11 cellular contexts compared by ENCODE assay signal in genomic region chr15:78455749-78456148, GRCh38. TPM values are rescaled to one million over a fixed set of nuclear protein-coding genes. Genes with fewer than 3 reads are reported as not detected.
DNase-seq lines count a peak whose midpoint lies in the region; ATAC-seq and TF ChIP-seq lines count a peak whose summit lies in the region.
"Had no signal": no experiment of that assay in that cellular context is flagged by ENCODE, and none has a peak within 500 bp of the region (broad histone marks: within the 10 kb centered on the region; RNA-seq: fewer than 3 reads in every experiment).

No MANE protein-coding gene starts in this region.

- DNase-seq in AG10803 (ENCODE audit: low read depth), result peak; percentile 12
- no peak for DNase-seq in GM23338 (ENCODE audit: low spot score)
- DNase-seq in WTC11 (ENCODE audit: low spot score), result no peak
- DNase-seq in SJCRH30, result no peak
- no peak for DNase-seq in colonic mucosa
- DNase-seq: activated T-cell treated with anti-CD3 and anti-CD28 coated beads for 4 hours, NCI-H1694 treated with DMSO at 0.1 percent for 48 hours had no signal

- H3K27me3 Mint-ChIP-seq in GM23338 (ENCODE audit: insufficient read depth, low read depth, poor library complexity) (peaks cover 1% of the 10 kb centered on the region), WTC11 (ENCODE audit: low read depth) (no peaks in the 10 kb centered on the region), nephron (ENCODE audit: low read depth) (no peaks in the 10 kb centered on the region)
- H3K27me3 Mint-ChIP-seq in activated T-helper 17 cell treated with anti-CD3 and anti-CD28 coated beads, Interleukin-2, amount 50 U/mL, for 72 hours, result no peaks in the 10 kb centered on the region

- POLR2A ChIA-PET in WTC11 (lab: Charles Lee), result no interaction called here

- H3K9me3 ChIP-seq in SJCRH30 (replicated peaks) (no peaks in the 10 kb centered on the region), colonic mucosa (no peaks in the 10 kb centered on the region)

- no peak overlapping the region for H2AFZ ChIP-seq in GM23338

- no peaks in the 10 kb centered on the region; the same call in 1 of the 2 replicates for H3K36me3 ChIP-seq in GM23338 (ENCODE audit: insufficient read depth)
- peaks cover 4% of the 10 kb centered on the region for H3K36me3 ChIP-seq in SJCRH30
- H3K36me3 ChIP-seq in colonic mucosa, result no peaks in the 10 kb centered on the region

- H3K4me1 ChIP-seq in GM23338 (ENCODE audit: insufficient read depth), result peaks cover 18% of the 10 kb centered on the region
- peaks cover 47% of the 10 kb centered on the region for H3K4me1 ChIP-seq in SJCRH30
- peaks cover 8% of the 10 kb centered on the region for H3K4me1 ChIP-seq in colonic mucosa

- H3K4me3 Mint-ChIP-seq in GM23338 (no peak overlapping the region), WTC11 (no peak overlapping the region), nephron (peak overlapping the region in 1 of 3 experiments; percentile 31)
- H3K4me3 Mint-ChIP-seq in activated T-helper 17 cell treated with anti-CD3 and anti-CD28 coated beads, Interleukin-2, amount 50 U/mL, for 72 hours, result no peak overlapping the region
- H3K4me3 Mint-ChIP-seq: T-helper 1 cell treated with Interleukin-12 subunit alpha and Interleukin-12 subunit beta and Interleukin-4 antibody, amounts not matched to agents 30 μg/mL and 1 μg/mL, for 36 hours had no signal

- no peaks in the 10 kb centered on the region for H3K9me3 Mint-ChIP-seq in GM23338
- no peaks in the 10 kb centered on the region; the same call in 1 of the 2 replicates for H3K9me3 Mint-ChIP-seq in WTC11
- no peaks in the 10 kb centered on the region for H3K9me3 Mint-ChIP-seq in nephron
- no peaks in the 10 kb centered on the region for H3K9me3 Mint-ChIP-seq in activated T-helper 17 cell treated with anti-CD3 and anti-CD28 coated beads, Interleukin-2, amount 50 U/mL, for 72 hours
- H3K9me3 Mint-ChIP-seq: T-helper 1 cell treated with Interleukin-12 subunit alpha and Interleukin-12 subunit beta and Interleukin-4 antibody, amounts not matched to agents 30 μg/mL and 1 μg/mL, for 36 hours had no signal

- no peaks in the 10 kb centered on the region for H3K27me3 ChIP-seq in GM23338 (ENCODE audit: insufficient read depth)
- H3K27me3 ChIP-seq in SJCRH30, result no peaks in the 10 kb centered on the region
- H3K27me3 ChIP-seq in colonic mucosa, result no peaks in the 10 kb centered on the region

- CTCF ChIA-PET in WTC11 (lab: Charles Lee), result no interaction called here

- H3K27ac ChIP-seq in GM23338 (ENCODE audit: low read depth) (no peak overlapping the region), SJCRH30 (no peak overlapping the region), colonic mucosa (no peak overlapping the region)

- H3K4me1 Mint-ChIP-seq in GM23338 (peaks cover 56% of the 10 kb centered on the region), WTC11 (peaks cover 60% of the 10 kb centered on the region), nephron (peaks cover 54% of the 10 kb centered on the region)
- peaks cover 49% of the 10 kb centered on the region for H3K4me1 Mint-ChIP-seq in activated T-helper 17 cell treated with anti-CD3 and anti-CD28 coated beads, Interleukin-2, amount 50 U/mL, for 72 hours

- intact Hi-C loops in colonic mucosa (cut with DNase I), result no loop called here

- H3K9me2 ChIP-seq in GM23338 (ENCODE audit: insufficient read depth), result no peaks in the 10 kb centered on the region; the same call in 1 of the 2 replicates

- H3F3A ChIP-seq in GM23338 (replicated peaks; ENCODE audit: low read depth), result no peaks in the 10 kb centered on the region

- H3K27ac Mint-ChIP-seq in GM23338 (no peak overlapping the region), WTC11 (peak overlapping the region; percentile 48; the same call in 1 of the 2 replicates), nephron (peak overlapping the region; percentile 61 to 87 (median 81))
- no peak overlapping the region for H3K27ac Mint-ChIP-seq in activated T-helper 17 cell treated with anti-CD3 and anti-CD28 coated beads, Interleukin-2, amount 50 U/mL, for 72 hours
- H3K27ac Mint-ChIP-seq: T-helper 1 cell treated with Interleukin-12 subunit alpha and Interleukin-12 subunit beta and Interleukin-4 antibody, amounts not matched to agents 30 μg/mL and 1 μg/mL, for 36 hours had no signal

- H3K4me3 ChIP-seq in AG10803 (ENCODE audit: low read length), result no peak overlapping the region
- no peak overlapping the region for H3K4me3 ChIP-seq in GM23338
- H3K4me3 ChIP-seq in SJCRH30, result no peak overlapping the region
- no peak overlapping the region for H3K4me3 ChIP-seq in colonic mucosa

- no peak overlapping the region for H3K9ac ChIP-seq in colonic mucosa (ENCODE audit: low read depth in 2 of 2, low read length in 2 of 2)

- peak; percentile 45 for ATAC-seq in GM23338
- no peak for ATAC-seq in WTC11
- no peak for ATAC-seq in GM19467 (IDR thresholded peaks at IDR 0.05; ENCODE audit: unreplicated experiment)
- ATAC-seq in activated T-helper 17 cell treated with anti-CD3 and anti-CD28 coated beads, Interleukin-2, amount 50 U/mL, for 72 hours (replicated peaks), result no peak

- H3K79me2 ChIP-seq in GM23338 (replicated peaks; ENCODE audit: insufficient read depth), result peaks cover 100% of the 10 kb centered on the region

- H3K4me2 ChIP-seq in GM23338, result no peak overlapping the region

- H4K20me1 ChIP-seq in GM23338 (replicated peaks; ENCODE audit: insufficient read depth), result peaks cover 25% of the 10 kb centered on the region

- no peak for TF ChIP-seq CTCF in AG10803 (conservative IDR thresholded peaks at IDR 0.05; ENCODE audit: low read length)
- TF ChIP-seq CTCF in GM23338 (conservative IDR thresholded peaks at IDR 0.05; ENCODE audit: low read depth in 2 of 2), result no peak
- TF ChIP-seq CTCF in WTC11 (IDR thresholded peaks at IDR 0.05), result no peak
- no peak for TF ChIP-seq CTCF in nephron (IDR thresholded peaks at IDR 0.05; ENCODE audit: unreplicated experiment in 3 of 3)
- no peak for TF ChIP-seq CTCF in colonic mucosa (IDR thresholded peaks at IDR 0.05)

- H3K36me3 Mint-ChIP-seq in GM23338 (ENCODE audit: low read depth), result no peaks in the 10 kb centered on the region; the same call in 2 of the 3 replicates
- H3K36me3 Mint-ChIP-seq in WTC11, result no peaks in the 10 kb centered on the region; the same call in 1 of the 2 replicates
- peaks cover 6% of the 10 kb centered on the region for H3K36me3 Mint-ChIP-seq in nephron (ENCODE audit: low read depth)
- peaks cover 38% of the 10 kb centered on the region for H3K36me3 Mint-ChIP-seq in activated T-helper 17 cell treated with anti-CD3 and anti-CD28 coated beads, Interleukin-2, amount 50 U/mL, for 72 hours (ENCODE audit: low read depth)

TF ChIP-seq in GM23338, 12 proteins besides CTCF, POLR2A, EP300 and RAD21 (continues in another document):
- no peak for TF ChIP-seq CREB1 (CRISPR knock-in tag; IDR thresholded peaks at IDR 0.05; ENCODE audit: low read depth)
- no peak for TF ChIP-seq ETS1 (IDR thresholded peaks at IDR 0.05)

TF ChIP-seq in WTC11, 78 proteins besides CTCF, POLR2A, EP300 and RAD21:
- no peak for TF ChIP-seq ZNF317 (CRISPR knock-in tag; IDR thresholded peaks at IDR 0.05; ENCODE audit: borderline replicate concordance, low read depth)
- TF ChIP-seq, protein P1, sequence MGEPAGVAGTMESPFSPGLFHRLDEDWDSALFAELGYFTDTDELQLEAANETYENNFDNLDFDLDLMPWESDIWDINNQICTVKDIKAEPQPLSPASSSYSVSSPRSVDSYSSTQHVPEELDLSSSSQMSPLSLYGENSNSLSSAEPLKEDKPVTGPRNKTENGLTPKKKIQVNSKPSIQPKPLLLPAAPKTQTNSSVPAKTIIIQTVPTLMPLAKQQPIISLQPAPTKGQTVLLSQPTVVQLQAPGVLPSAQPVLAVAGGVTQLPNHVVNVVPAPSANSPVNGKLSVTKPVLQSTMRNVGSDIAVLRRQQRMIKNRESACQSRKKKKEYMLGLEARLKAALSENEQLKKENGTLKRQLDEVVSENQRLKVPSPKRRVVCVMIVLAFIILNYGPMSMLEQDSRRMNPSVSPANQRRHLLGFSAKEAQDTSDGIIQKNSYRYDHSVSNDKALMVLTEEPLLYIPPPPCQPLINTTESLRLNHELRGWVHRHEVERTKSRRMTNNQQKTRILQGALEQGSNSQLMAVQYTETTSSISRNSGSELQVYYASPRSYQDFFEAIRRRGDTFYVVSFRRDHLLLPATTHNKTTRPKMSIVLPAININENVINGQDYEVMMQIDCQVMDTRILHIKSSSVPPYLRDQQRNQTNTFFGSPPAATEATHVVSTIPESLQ (CRISPR knock-in tag; IDR thresholded peaks at IDR 0.05), result no peak
- TF ChIP-seq NFE2L1 (CRISPR knock-in tag; IDR thresholded peaks at IDR 0.05), result no peak
- TF ChIP-seq ETV6 (CRISPR knock-in tag; IDR thresholded peaks at IDR 0.05), result no peak
- TF ChIP-seq, protein P2, sequence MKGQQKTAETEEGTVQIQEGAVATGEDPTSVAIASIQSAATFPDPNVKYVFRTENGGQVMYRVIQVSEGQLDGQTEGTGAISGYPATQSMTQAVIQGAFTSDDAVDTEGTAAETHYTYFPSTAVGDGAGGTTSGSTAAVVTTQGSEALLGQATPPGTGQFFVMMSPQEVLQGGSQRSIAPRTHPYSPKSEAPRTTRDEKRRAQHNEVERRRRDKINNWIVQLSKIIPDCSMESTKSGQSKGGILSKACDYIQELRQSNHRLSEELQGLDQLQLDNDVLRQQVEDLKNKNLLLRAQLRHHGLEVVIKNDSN (CRISPR knock-in tag; IDR thresholded peaks at IDR 0.05), result no peak

RNA-seq across cellular contexts. Expression of gene IREB2, which starts 17.7 kb away (rescaled TPM):
- 68.4 and 78.2 TPM in 2 replicates for total RNA-seq in GM23338 (2014; rRNA removed; shearing (Covaris generic))
- polyA plus RNA-seq in GM23338 (2016; fragmentation: Nextera tagmentation; extraction: Ambion mirVana), result 19.2 and 23.4 TPM in 2 replicates
- total RNA-seq in WTC11 (2021) (86.0 to 89.5 TPM (median 89.3 TPM) in 3 replicates), colonic mucosa (10 to 100 TPM; 52.4 to 59.9 TPM)
- 37.7 and 44.8 TPM in 2 replicates for total RNA-seq in SJCRH30 (2014; rRNA removed; shearing (Covaris generic))
- total RNA-seq in activated T-helper 17 cell treated with anti-CD3 and anti-CD28 coated beads, Interleukin-2, amount 50 U/mL, for 72 hours, result 10 to 100 TPM; 63.6 to 84.0 TPM

RNA-seq across cellular contexts. Expression of gene HYKK, which starts 51.6 kb away (rescaled TPM):
- 5.0 and 5.5 TPM in 2 replicates for total RNA-seq in GM23338 (2014; rRNA removed; shearing (Covaris generic))
- polyA plus RNA-seq in GM23338 (2016; fragmentation: Nextera tagmentation; extraction: Ambion mirVana), result 2.9 and 4.0 TPM in 2 replicates
- total RNA-seq in WTC11 (2021), result 3.1 to 4.9 TPM (median 4.4 TPM) in 3 replicates
- 8.9 and 11.4 TPM in 2 replicates for total RNA-seq in SJCRH30 (2014; rRNA removed; shearing (Covaris generic))
- 1 to 10 TPM; 7.2 to 7.6 TPM for total RNA-seq in colonic mucosa
- 1 to 10 TPM in 1 of 2 donors, under 1 TPM in 1; 0.91 to 1.2 TPM for total RNA-seq in activated T-helper 17 cell treated with anti-CD3 and anti-CD28 coated beads, Interleukin-2, amount 50 U/mL, for 72 hours

Comparison
In these comparisons a context has a peak if more than half of its experiments do, and no peak if none do; other contexts are left out.
1. H3K27ac Mint-ChIP-seq: peak in WTC11 (single experiment) and nephron (3 of 3); none in GM23338 (single experiment) and activated T-helper 17 cell treated with anti-CD3 and anti-CD28 coated beads, Interleukin-2, amount 50 U/mL, for 72 hours (single experiment).